ENCODE assay signal across 13 cellular contexts in the genomic region with DNA sequence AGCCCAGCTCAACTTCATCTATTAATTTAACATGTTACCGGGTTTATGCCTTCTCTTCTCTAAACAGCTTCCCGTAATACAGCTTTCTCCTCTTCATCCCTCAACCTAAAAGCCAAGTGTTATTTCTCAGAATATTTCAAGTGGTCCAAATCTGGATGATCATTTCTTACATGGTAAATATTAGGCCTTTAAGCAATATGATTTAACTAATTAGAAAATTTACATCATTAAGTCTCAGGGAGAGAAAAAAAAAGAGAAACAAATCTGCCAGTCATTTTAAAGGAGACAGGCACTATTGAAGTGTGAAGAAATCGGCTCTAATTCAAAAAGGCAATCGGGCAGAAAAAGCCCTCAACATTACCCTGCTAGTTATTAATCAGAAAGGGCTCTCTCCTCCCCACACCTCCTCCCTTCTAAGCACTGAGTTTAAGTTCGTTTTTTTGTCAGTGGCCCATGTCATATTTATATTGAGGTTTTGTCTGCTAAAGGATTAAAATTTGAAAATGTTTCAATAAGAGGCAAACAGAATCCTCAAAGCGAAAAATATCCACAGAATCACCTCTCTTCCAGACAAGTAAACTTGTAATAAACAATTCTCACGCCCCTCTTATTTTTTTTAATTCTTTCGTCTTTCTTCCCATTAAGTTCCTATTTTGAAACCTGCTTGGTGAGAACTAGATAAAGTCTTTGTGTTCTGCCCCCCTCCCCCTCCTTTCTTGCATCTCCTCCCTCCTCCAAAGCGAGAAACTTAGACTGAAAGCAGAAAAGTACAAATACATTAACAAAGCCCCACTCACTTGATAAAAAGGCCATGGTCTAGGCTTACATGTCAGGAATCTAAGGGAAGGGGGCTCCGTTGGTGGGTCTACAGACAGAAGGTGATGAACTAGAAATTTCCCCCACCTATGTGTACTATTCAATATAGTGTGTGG.
DNase-seq lines count a peak whose midpoint lies in the region; ATAC-seq, FAIRE-seq and TF ChIP-seq lines count a peak whose summit lies in the region.
"Had no signal": no experiment of that assay in that cellular context is flagged by ENCODE, and none has a peak within 500 bp of the region (broad histone marks: within the 10 kb centered on the region; RNA-seq: fewer than 3 reads in every experiment).

No MANE protein-coding gene starts in this region.

- WGBS in mesodermal cell (ENCODE audit: insufficient coverage in 2 of 2), 2 experiments: 11 to 29% methylated on average over 1 to 3 of the region's 10 CpGs
- 46% methylated on average over 10 of the region's 10 CpGs for whole genome bisulfite sequencing in smooth muscle cell (ENCODE audit: low lambda C conversion rate)

- FAIRE-seq in frontal cortex (lab: Jason Lieb, UNC): no peak
- FAIRE-seq: RCC 7860, urothelium cell line had no signal

- TF ChIP-seq CTCF in smooth muscle cell (IDR thresholded peaks at IDR 0.05; ENCODE audit: borderline replicate concordance, insufficient read depth, poor library complexity, severe bottlenecking): no peak

- peak overlapping the region; percentile 91 for H3K4me2 ChIP-seq in smooth muscle cell
- H3K4me2 ChIP-seq: BLaER1 treated with 17β-estradiol and CSF1 and Interleukin-3, amounts not matched to agents 10 nM and 100 nM had no signal

- H3F3A ChIP-seq in smooth muscle cell (ENCODE audit: low read depth): no peaks in the 10 kb centered on the region

- H3K79me2 ChIP-seq in smooth muscle cell (ENCODE audit: low read depth): no peaks in the 10 kb centered on the region

- DNase-seq in NCI-H2171 treated with DMSO at 0.1 percent for 48 hours (lab: John Stamatoyannopoulos, UW) (peak; percentile 46), NCI-H2171 (lab: John Stamatoyannopoulos, UW) (no peak), caudate nucleus (lab: John Stamatoyannopoulos, UW) (no peak), smooth muscle cell (lab: John Stamatoyannopoulos, UW; ENCODE audit: unreplicated experiment) (no peak), sciatic nerve (ENCODE audit: low spot score) (no peak), frontal cortex (ENCODE audit: low spot score in 2 of 2) (no peak)

- no peaks in the 10 kb centered on the region for H4K20me1 ChIP-seq in smooth muscle cell (ENCODE audit: low read depth)
- H4K20me1 ChIP-seq: BLaER1 treated with 17β-estradiol and CSF1 and Interleukin-3, amounts not matched to agents 10 nM and 100 nM had no signal

- H3K4me3 ChIP-seq in mesodermal cell (ENCODE audit: extremely low read depth, insufficient read depth, low read length, poor library complexity, severe bottlenecking) (no peak overlapping the region), smooth muscle cell (peak overlapping the region; percentile 32)
- H3K4me3 ChIP-seq: BLaER1 treated with 17β-estradiol and CSF1 and Interleukin-3, amounts not matched to agents 10 nM and 100 nM had no signal

- no peak overlapping the region for H3K9ac ChIP-seq in smooth muscle cell (ENCODE audit: low read depth)
- H3K9ac ChIP-seq: BLaER1 treated with 17β-estradiol and CSF1 and Interleukin-3, amounts not matched to agents 10 nM and 100 nM had no signal

- no peaks in the 10 kb centered on the region for H3K36me3 ChIP-seq in mesodermal cell (ENCODE audit: control insufficient read depth, insufficient read depth, low read length)
- H3K36me3 ChIP-seq in smooth muscle cell (ENCODE audit: low read depth): no peaks in the 10 kb centered on the region
- H3K36me3 ChIP-seq: BLaER1 treated with 17β-estradiol and CSF1 and Interleukin-3, amounts not matched to agents 10 nM and 100 nM; heart right ventricle had no signal

- no peak overlapping the region for H2AFZ ChIP-seq in smooth muscle cell (ENCODE audit: low read depth)

- H3K9me3 ChIP-seq in mesodermal cell (ENCODE audit: control insufficient read depth, low read length) (no peaks in the 10 kb centered on the region), smooth muscle cell (replicated peaks; ENCODE audit: low read depth) (no peaks in the 10 kb centered on the region)
- H3K9me3 ChIP-seq: heart right ventricle had no signal

- intact Hi-C loops in sciatic nerve (cut with DNase I): loop anchor here (10.0 kb wide), 1 partner anchor 250 kb away; no protein-coding TSS in a partner anchor

- H3K4me1 ChIP-seq in mesodermal cell (ENCODE audit: control insufficient read depth, insufficient read depth, low read length, poor library complexity, severe bottlenecking) (peaks cover 25% of the 10 kb centered on the region), smooth muscle cell (ENCODE audit: low read depth) (peaks cover 59% of the 10 kb centered on the region)
- H3K4me1 ChIP-seq: BLaER1 treated with 17β-estradiol and CSF1 and Interleukin-3, amounts not matched to agents 10 nM and 100 nM had no signal

- H3K27ac ChIP-seq in caudate nucleus (ENCODE audit: low read depth, low read length) (peak overlapping the region; percentile 63), mesodermal cell (ENCODE audit: low read depth, low read length, severe bottlenecking) (peak overlapping the region; percentile 7), smooth muscle cell (ENCODE audit: low read depth) (no peak overlapping the region)
- H3K27ac ChIP-seq: BLaER1 treated with 17β-estradiol and CSF1 and Interleukin-3, amounts not matched to agents 10 nM and 100 nM; VCaP had no signal

- ATAC-seq in GM18870 (IDR thresholded peaks at IDR 0.05; ENCODE audit: unreplicated experiment) (no peak), sciatic nerve (no peak)

- peaks cover 78% of the 10 kb centered on the region for H3K27me3 ChIP-seq in smooth muscle cell (ENCODE audit: low read depth)
